17 cellular contexts compared by ENCODE assay signal in genomic region chr2:105381119-105381668, GRCh38. TPM values are rescaled to one million over a fixed set of nuclear protein-coding genes. Genes with fewer than 3 reads are reported as not detected.
DNase-seq lines count a peak whose midpoint lies in the region; ATAC-seq and TF ChIP-seq lines count a peak whose summit lies in the region.
"Had no signal": no experiment of that assay in that cellular context is flagged by ENCODE, and none has a peak within 500 bp of the region (broad histone marks: within the 10 kb centered on the region; RNA-seq: fewer than 3 reads in every experiment).

No MANE protein-coding gene starts in this region.

- intact Hi-C loops in heart left ventricle (cut with DNase I) (no loop called here), psoas muscle (cut with DNase I) (no loop called here), vagina (cut with DNase I) (no loop called here)

- TF ChIP-seq CTCF in brain microvascular endothelial cell (IDR thresholded peaks at IDR 0.05; ENCODE audit: low read depth, low read length, missing control alignments): no peak
- TF ChIP-seq CTCF in heart left ventricle (IDR thresholded peaks at IDR 0.05): no peak
- TF ChIP-seq CTCF in psoas muscle (IDR thresholded peaks at IDR 0.05): no peak
- TF ChIP-seq CTCF in vagina (IDR thresholded peaks at IDR 0.05): no peak

- no peak for DNase-seq in brain microvascular endothelial cell
- peak in 1 of 5 donors; percentile 31 for DNase-seq in heart left ventricle
- DNase-seq in psoas muscle: no peak
- no peak for DNase-seq in vagina (ENCODE audit: extremely low spot score in 2 of 2)
- DNase-seq in NOMO-1 (lab: John Stamatoyannopoulos, UW; ENCODE audit: unreplicated experiment in 2 of 2): no peak
- no peak for DNase-seq in NCI-H2196 treated with DMSO at 0.1 percent for 48 hours (lab: John Stamatoyannopoulos, UW; ENCODE audit: unreplicated experiment)
- DNase-seq: activated CD8-positive, alpha-beta memory T cell treated with anti-CD3 and anti-CD28 coated beads, Interleukin-2, amount 10 ng/mL, durations not matched to agents 7 days and 5 days; activated naive CD4-positive, alpha-beta T cell treated with anti-CD3 and anti-CD28 coated beads, Interleukin-2, amount 10 ng/mL, durations not matched to agents 7 days and 5 days; central memory CD4-positive, alpha-beta T cell; NCI-H1436; NCI-H510A; T-helper 1 cell had no signal

- TF ChIP-seq POLR2A in heart left ventricle (IDR thresholded peaks at IDR 0.05): no peak
- no peak for TF ChIP-seq POLR2A in vagina (IDR thresholded peaks at IDR 0.05)

- WGBS in heart left ventricle, 4 donors: 41 to 61% (median 52%) methylated on average over 13 of the region's 13 CpGs
- WGBS in psoas muscle, 3 donors: 42 to 73% (median 43%) methylated on average over 13 of the region's 13 CpGs

- peaks cover 100% of the 10 kb centered on the region for H3K36me3 ChIP-seq in brain microvascular endothelial cell (replicated peaks)
- H3K36me3 ChIP-seq in heart left ventricle: peaks cover 0 to 86% (median 43%) of the 10 kb centered on the region in 9 donors
- H3K36me3 ChIP-seq in psoas muscle (ENCODE audit: insufficient read depth in 1 of 2, low read depth in 1 of 2): peaks cover 4 to 27% of the 10 kb centered on the region in 2 donors
- peaks cover 4 to 12% of the 10 kb centered on the region in 2 donors for H3K36me3 ChIP-seq in vagina

- H3K27me3 ChIP-seq in brain microvascular endothelial cell (replicated peaks) (no peaks in the 10 kb centered on the region), heart left ventricle (no peaks in the 10 kb centered on the region), psoas muscle (ENCODE audit: insufficient read depth in 3 of 3, low read length in 2 of 3) (no peaks in the 10 kb centered on the region), vagina (no peaks in the 10 kb centered on the region)

- H3K9me3 ChIP-seq in heart left ventricle (no peaks in the 10 kb centered on the region), psoas muscle (no peaks in the 10 kb centered on the region), vagina (no peaks in the 10 kb centered on the region)

- no peak overlapping the region for H3K4me3 ChIP-seq in brain microvascular endothelial cell (ENCODE audit: low read depth, low read length)
- no peak overlapping the region for H3K4me3 ChIP-seq in heart left ventricle
- no peak overlapping the region for H3K4me3 ChIP-seq in psoas muscle
- H3K4me3 ChIP-seq in vagina: no peak overlapping the region

- H3K4me1 ChIP-seq in heart left ventricle (peaks cover 0 to 100% (median 74%) of the 10 kb centered on the region in 12 donors), psoas muscle (peaks cover 89% of the 10 kb centered on the region), vagina (peaks cover 30% of the 10 kb centered on the region)

- peak overlapping the region; percentile 52 for H3K27ac ChIP-seq in brain microvascular endothelial cell
- peak overlapping the region; percentile 40 to 94 (median 70) for H3K27ac ChIP-seq in heart left ventricle
- H3K27ac ChIP-seq in psoas muscle: peak overlapping the region; percentile 84
- peak overlapping the region; percentile 68 for H3K27ac ChIP-seq in vagina
- H3K27ac ChIP-seq: HL-60 had no signal

- ATAC-seq in heart left ventricle: peak; percentile 1 to 3 (median 2)
- ATAC-seq in psoas muscle: no peak
- ATAC-seq in HG03175 (IDR thresholded peaks at IDR 0.05; ENCODE audit: unreplicated experiment): no peak
- ATAC-seq: activated CD8-positive, alpha-beta memory T cell treated with anti-CD3 and anti-CD28 coated beads, Interleukin-2, amount 10 ng/mL, durations not matched to agents 7 days and 5 days; left lobe of liver; natural killer cell treated with Interleukin-12 subunit alpha and Interleukin-12 subunit beta and Interleukin-15 and Interleukin-18, amount 100 ng/mL, for 72 hours; WTC11 had no signal

- in situ Hi-C loops in brain microvascular endothelial cell (cut with HindIII; ENCODE audit: low pct_ligation_motif_present, low sequenced_read_pairs): no loop called here

RNA-seq across cellular contexts. Expression of gene FHL2, which starts 17.7 kb away (rescaled TPM):
- total RNA-seq in heart left ventricle: 1,000 to 10,000 TPM in 7 of 9 donors, 100 to 1,000 TPM in 2; 649 to 4,692 (median 1,370) TPM
- polyA plus RNA-seq in heart left ventricle: 100 to 1,000 TPM; 669 to 913 TPM
- total RNA-seq in psoas muscle: 100 to 1,000 TPM in 1 of 4 donors, 10 to 100 TPM in 3; 33.5 to 114 (median 51.7) TPM
- polyA plus RNA-seq in psoas muscle: 10 to 100 TPM; 24.7 to 40.9 (median 28.5) TPM
- total RNA-seq in vagina: 62.1 TPM

RNA-seq across cellular contexts. Expression of gene C2orf49, which starts 43.9 kb away (rescaled TPM):
- total RNA-seq in heart left ventricle: 10 to 100 TPM; 12.1 to 21.7 (median 15.6) TPM
- polyA plus RNA-seq in heart left ventricle: 10 to 100 TPM; 14.5 to 15.7 TPM
- total RNA-seq in psoas muscle: 10 to 100 TPM; 14.8 to 19.4 (median 15.5) TPM
- polyA plus RNA-seq in psoas muscle: 10 to 100 TPM; 13.2 to 24.6 (median 14.3) TPM
- 14.0 TPM for total RNA-seq in vagina

RNA-seq across cellular contexts. Expression of gene TGFBRAP1, which starts 51.7 kb away (rescaled TPM):
- total RNA-seq in heart left ventricle (10 to 100 TPM in 7 of 9 donors, 1 to 10 TPM in 2; 7.6 to 20.0 (median 13.1) TPM), psoas muscle (10 to 100 TPM; 13.3 to 21.4 (median 16.8) TPM), vagina (20.1 TPM)
- polyA plus RNA-seq in heart left ventricle (1 to 10 TPM; 1.8 to 8.2 TPM), psoas muscle (10 to 100 TPM in 1 of 3 donors, 1 to 10 TPM in 2; 5.4 to 18.2 (median 8.8) TPM)

Comparison
In these comparisons a context has a peak if more than half of its experiments do, and no peak if none do; other contexts are left out.
1. ATAC-seq: peak in heart left ventricle (4 of 4); none in psoas muscle (0 of 4) and HG03175 (single experiment).
2. RNA of gene FHL2, which starts 17.7 kb away (total RNA-seq): 649 to 4,692 TPM in heart left ventricle; 33.5 to 114 TPM in psoas muscle and 62.1 TPM in vagina (single experiment); every median in the first group is over 4 times any median in the second.
3. Peak in every context shown above with its lines, with median percentiles within 50 percentile points of each other: H3K27ac ChIP-seq.